In the genomic region with DNA sequence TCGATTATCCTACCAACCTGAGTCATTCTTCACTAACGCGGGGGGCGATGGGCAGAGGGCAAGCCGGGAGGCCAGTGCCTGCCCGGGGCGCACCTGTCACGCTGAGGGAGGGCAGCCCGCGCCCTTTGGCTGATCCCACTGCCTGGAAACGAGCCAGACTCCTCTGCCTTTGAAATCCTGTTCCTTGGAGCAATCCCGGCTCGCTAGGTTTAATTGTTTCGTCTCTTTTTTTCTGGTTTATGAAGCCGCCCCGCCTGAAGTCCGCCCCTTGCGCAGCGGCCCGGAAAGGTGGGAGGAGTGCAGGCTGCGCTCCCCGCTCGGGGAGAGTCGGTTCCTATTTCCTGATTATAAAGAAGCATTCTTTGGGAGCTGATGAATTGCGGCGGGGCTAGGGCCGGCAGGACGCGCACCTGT, we compare ENCODE assay signal across 8 cellular contexts.
A peak's percentile ranks its signal among the peaks of the same experiment; 100 is the strongest.
DNase-seq lines count a peak whose midpoint lies in the region; ATAC-seq and TF ChIP-seq lines count a peak whose summit lies in the region.

No MANE protein-coding gene starts in this region.

- ATAC-seq in HG03097 (IDR thresholded peaks at IDR 0.05; ENCODE audit: low FRiP score, unreplicated experiment) = no peak

- TF ChIP-seq CTCF in vagina (IDR thresholded peaks at IDR 0.05) = no peak

- H3K4me1 ChIP-seq in mesenchymal stem cell (ENCODE audit: control insufficient read depth, insufficient read depth, low read depth, low read length) = peaks cover 6% of the 10 kb centered on the region
- H3K4me1 ChIP-seq in vagina = peaks cover 6% of the 10 kb centered on the region

- H2BK12ac ChIP-seq in mesenchymal stem cell (ENCODE audit: low read length in 2 of 2) = no peak overlapping the region

- intact Hi-C loops in vagina (cut with DNase I) = no loop called here

- no peaks in the 10 kb centered on the region for H3K79me1 ChIP-seq in mesenchymal stem cell (replicated peaks; ENCODE audit: low read length, poor library complexity, severe bottlenecking)

- DNase-seq in CD1c-positive myeloid dendritic cell (ENCODE audit: extremely low spot score) = peak; percentile 32
- peak; percentile 30 for DNase-seq in H4 (ENCODE audit: low spot score)
- DNase-seq in NCI-H69 (lab: John Stamatoyannopoulos, UW) = peak; percentile 89
- peak; percentile 49 for DNase-seq in astrocyte of the hippocampus (ENCODE audit: low read depth, low spot score)
- no peak for DNase-seq in mesenchymal stem cell
- no peak for DNase-seq in vagina (ENCODE audit: extremely low spot score in 2 of 2)
- DNase-seq in HK-2 (ENCODE audit: unreplicated experiment) = no peak

- H3K23ac ChIP-seq in mesenchymal stem cell (ENCODE audit: low read length in 2 of 2) = no peak overlapping the region

- H2AFZ ChIP-seq in mesenchymal stem cell (ENCODE audit: low read depth, low read length) = no peak overlapping the region

- H2BK120ac ChIP-seq in mesenchymal stem cell (ENCODE audit: low read depth, low read length) = no peak overlapping the region

- H3K27ac ChIP-seq in mesenchymal stem cell (ENCODE audit: low read length, poor library complexity, severe bottlenecking) (no peak overlapping the region), vagina (no peak overlapping the region)

- H2BK5ac ChIP-seq in mesenchymal stem cell (ENCODE audit: low read depth, low read length, poor library complexity, severe bottlenecking) = no peak overlapping the region

- H3K27me3 ChIP-seq in mesenchymal stem cell (ENCODE audit: control insufficient read depth in 1 of 2, insufficient read depth in 1 of 2, low read length in 2 of 2) = peaks cover 51 to 81% of the 10 kb centered on the region in 2 experiments
- no peaks in the 10 kb centered on the region for H3K27me3 ChIP-seq in vagina

- no peak overlapping the region for H4K8ac ChIP-seq in mesenchymal stem cell (ENCODE audit: low read length)

- no peak overlapping the region for H3K18ac ChIP-seq in mesenchymal stem cell (ENCODE audit: low read depth in 1 of 2, low read length in 2 of 2)

- H3K14ac ChIP-seq in mesenchymal stem cell (ENCODE audit: low read length in 2 of 2) = no peak overlapping the region

- H2AK5ac ChIP-seq in mesenchymal stem cell (ENCODE audit: low read length, severe bottlenecking) = no peak overlapping the region

- TF ChIP-seq POLR2A in vagina (IDR thresholded peaks at IDR 0.05) = no peak

- H3K4me3 ChIP-seq in mesenchymal stem cell (ENCODE audit: insufficient read depth in 1 of 2, low read depth in 1 of 2, low read length in 2 of 2) (no peak overlapping the region), vagina (peak overlapping the region; percentile 4 to 24)

- H3K9me3 ChIP-seq in mesenchymal stem cell (ENCODE audit: control insufficient read depth, low read length) (peaks cover 2% of the 10 kb centered on the region), vagina (no peaks in the 10 kb centered on the region)

- H2BK15ac ChIP-seq in mesenchymal stem cell (ENCODE audit: low read depth, poor library complexity, severe bottlenecking) = no peak overlapping the region

- WGBS in mesenchymal stem cell = 1% methylated on average over 17 of the region's 29 CpGs

- no peaks in the 10 kb centered on the region for H3K36me3 ChIP-seq in mesenchymal stem cell (ENCODE audit: control insufficient read depth in 1 of 2, insufficient read depth in 2 of 2, low read depth in 1 of 2, low read length in 2 of 2)
- no peaks in the 10 kb centered on the region for H3K36me3 ChIP-seq in vagina

- no peak overlapping the region for H3K9ac ChIP-seq in mesenchymal stem cell (ENCODE audit: low read length)

- peak overlapping the region; percentile 47 for H3K4me2 ChIP-seq in mesenchymal stem cell (ENCODE audit: low read length, poor library complexity, severe bottlenecking)

- no peak overlapping the region for H4K91ac ChIP-seq in mesenchymal stem cell (ENCODE audit: low read length)

- no peak overlapping the region for H3K4ac ChIP-seq in mesenchymal stem cell (ENCODE audit: low read depth in 1 of 2, low read length in 2 of 2)

Comparison
In these comparisons a context has a peak if more than half of its experiments do, and no peak if none do; other contexts are left out.
1. DNase-seq: peak in CD1c-positive myeloid dendritic cell (single experiment), H4 (single experiment), NCI-H69 (single experiment) and astrocyte of the hippocampus (single experiment); none in mesenchymal stem cell (single experiment), vagina (0 of 2) and HK-2 (single experiment).
2. H3K4me3 ChIP-seq: peak in vagina (2 of 2); none in mesenchymal stem cell (0 of 2).